In genomic region chr1:25433389-25434186, GRCh38 we compare ENCODE assay signal across 11 cellular contexts. TPM values are rescaled to one million over a fixed set of nuclear protein-coding genes. Genes with fewer than 3 reads are reported as not detected.
A peak's percentile ranks its signal among the peaks of the same experiment; 100 is the strongest.
DNase-seq lines count a peak whose midpoint lies in the region; ATAC-seq, FAIRE-seq and TF ChIP-seq lines count a peak whose summit lies in the region.
"Had no signal": no experiment of that assay in that cellular context is flagged by ENCODE, and none has a peak within 500 bp of the region (broad histone marks: within the 10 kb centered on the region; RNA-seq: fewer than 3 reads in every experiment).

No MANE protein-coding gene starts in this region.

- no peak for DNase-seq in activated naive CD4-positive, alpha-beta T cell treated with anti-CD3 and anti-CD28 coated beads for 36 hours
- DNase-seq in activated naive CD4-positive, alpha-beta T cell treated with anti-CD3 and anti-CD28 coated beads, Interleukin-2, amount 50 U/mL, for 16 hours = no peak
- DNase-seq in K562 (ENCODE audit: extremely low read depth in 1 of 4, low spot score in 3 of 4) = no peak
- no peak for DNase-seq in mesenchymal stem cell
- DNase-seq in thoracic aorta (ENCODE audit: low spot score) = no peak
- no peak for DNase-seq in stimulated activated CD4-positive, alpha-beta T cell treated with anti-CD3 and anti-CD28 coated beads, Interleukin-15, amount 100 ng/mL, for 24 hours
- DNase-seq: NCI-H526; stimulated activated CD8-positive, alpha-beta memory T cell treated with anti-CD3 and anti-CD28 coated beads, Interleukin-4, amount 100 ng/mL, for 48 hours had no signal

- 0 out of 2 replicates have a peak, but pooled peaks cover 5% of the 10 kb centered on the region for H4K20me1 ChIP-seq in K562 (replicated peaks; ENCODE audit: control insufficient read depth, insufficient read depth, low read length)

- no peak overlapping the region for H2BK5ac ChIP-seq in mesenchymal stem cell (ENCODE audit: low read depth, low read length, poor library complexity, severe bottlenecking)

- H3K36me3 ChIP-seq in K562 (ENCODE audit: control insufficient read depth, insufficient read depth, low read length) = peaks cover 34% of the 10 kb centered on the region
- H3K36me3 ChIP-seq in mesenchymal stem cell (ENCODE audit: control insufficient read depth in 1 of 2, insufficient read depth in 2 of 2, low read depth in 1 of 2, low read length in 2 of 2) = no peaks in the 10 kb centered on the region
- no peaks in the 10 kb centered on the region for H3K36me3 ChIP-seq in thoracic aorta

- H2AFZ ChIP-seq in K562 (ENCODE audit: low read depth, low read length) = no peak overlapping the region
- no peak overlapping the region for H2AFZ ChIP-seq in mesenchymal stem cell (ENCODE audit: low read depth, low read length)

- H3K27ac Mint-ChIP-seq in activated naive CD4-positive, alpha-beta T cell treated with anti-CD3 and anti-CD28 coated beads for 36 hours = peak overlapping the region; percentile 57

- H3K4me3 ChIP-seq in K562 (peak overlapping the region; percentile 78; the same call in 1 of the 2 replicates), mesenchymal stem cell (ENCODE audit: insufficient read depth in 1 of 2, low read depth in 1 of 2, low read length in 2 of 2) (peak overlapping the region in 1 of 2 experiments; percentile 89), thoracic aorta (peak overlapping the region; percentile 1)

- TF ChIP-seq POLR2A in K562 (conservative IDR thresholded peaks at IDR 0.05) = no peak

- H2AK5ac ChIP-seq in mesenchymal stem cell (ENCODE audit: low read length, severe bottlenecking) = no peak overlapping the region

- no peak overlapping the region for H2BK15ac ChIP-seq in mesenchymal stem cell (ENCODE audit: low read depth, poor library complexity, severe bottlenecking)

- TF ChIP-seq CTCF in K562 (IDR thresholded peaks at IDR 0.05 in 2 of 3, conservative IDR thresholded peaks at IDR 0.05 in 1 of 3; ENCODE audit: insufficient read depth in 2 of 3, low read depth in 1 of 3, low read length in 3 of 3) = no peak
- TF ChIP-seq CTCF in thoracic aorta (IDR thresholded peaks at IDR 0.05) = no peak

- in situ Hi-C loops in K562 (cut with MboI) = no loop called here

- no peaks in the 10 kb centered on the region for H3K9me3 ChIP-seq in K562 (replicated peaks; ENCODE audit: control insufficient read depth, insufficient read depth, low read depth, low read length)
- H3K9me3 ChIP-seq in mesenchymal stem cell (ENCODE audit: control insufficient read depth, low read length) = no peaks in the 10 kb centered on the region
- H3K9me3 ChIP-seq in thoracic aorta = no peaks in the 10 kb centered on the region

- H2BK12ac ChIP-seq in mesenchymal stem cell (ENCODE audit: low read length in 2 of 2) = no peak overlapping the region

- H3K9ac ChIP-seq in K562 (ENCODE audit: insufficient read depth in 1 of 2, low read depth in 2 of 2, low read length in 2 of 2) (peak overlapping the region; percentile 77 to 82; a peak in 2 of 4 replicates), mesenchymal stem cell (ENCODE audit: low read length) (peak overlapping the region; percentile 84)

- ATAC-seq in K562 = no peak
- no peak for ATAC-seq in thoracic aorta (ENCODE audit: insufficient number of reproducible peaks, low FRiP score, low read depth)
- ATAC-seq in GM18907 (IDR thresholded peaks at IDR 0.05; ENCODE audit: unreplicated experiment) = no peak
- ATAC-seq in GM21515 (IDR thresholded peaks at IDR 0.05; ENCODE audit: unreplicated experiment) = no peak

- no peak for TF ChIP-seq EP300 in K562 (IDR thresholded peaks at IDR 0.05; ENCODE audit: low read length)

- H3K27ac ChIP-seq in K562 (ENCODE audit: extremely low read depth, low read depth, low read length) = peak overlapping the region; percentile 30; the same call in 2 of the 3 replicates
- no peak overlapping the region for H3K27ac ChIP-seq in mesenchymal stem cell (ENCODE audit: low read length, poor library complexity, severe bottlenecking)
- peak overlapping the region in 1 of 2 donors; percentile 33 for H3K27ac ChIP-seq in thoracic aorta

- H3K36me3 Mint-ChIP-seq in activated naive CD4-positive, alpha-beta T cell treated with anti-CD3 and anti-CD28 coated beads for 36 hours (ENCODE audit: low read depth) = no peaks in the 10 kb centered on the region

- peak; percentile 26 for FAIRE-seq in K562 (lab: Jason Lieb, UNC)
- FAIRE-seq: HTR-8/SVneo had no signal

- H3K27me3 ChIP-seq in K562 (ENCODE audit: control insufficient read depth in 2 of 2, insufficient read depth in 2 of 2, low read length in 2 of 2) (no peaks in the 10 kb centered on the region), mesenchymal stem cell (ENCODE audit: control insufficient read depth in 1 of 2, insufficient read depth in 1 of 2, low read length in 2 of 2) (no peaks in the 10 kb centered on the region), thoracic aorta (replicated peaks; ENCODE audit: insufficient read depth) (no peaks in the 10 kb centered on the region)

- no peak overlapping the region for H2BK120ac ChIP-seq in mesenchymal stem cell (ENCODE audit: low read depth, low read length)

- TF ChIP-seq RAD21 in K562 (CRISPR knock-in tag; conservative IDR thresholded peaks at IDR 0.05 in 1 of 2, IDR thresholded peaks at IDR 0.05 in 1 of 2) = no peak

- H3K79me1 ChIP-seq in mesenchymal stem cell (replicated peaks; ENCODE audit: low read length, poor library complexity, severe bottlenecking) = peaks cover 13% of the 10 kb centered on the region

- H3K9me3 Mint-ChIP-seq in activated naive CD4-positive, alpha-beta T cell treated with anti-CD3 and anti-CD28 coated beads for 36 hours = no peaks in the 10 kb centered on the region

- POLR2A ChIA-PET in K562 (lab: Yijun Ruan, JAX) = interaction anchor here (1.1 to 3.1 kb wide), 4 partner anchors 8 to 17 kb away, joined by 4 to 15 read pairs (median 9); no protein-coding TSS in a partner anchor

- 30% methylated on average over 4 of the region's 4 CpGs for WGBS in K562 (ENCODE audit: insufficient coverage, low coverage, missing lambda C conversion rate)
- 86% methylated on average over 3 of the region's 4 CpGs for WGBS in mesenchymal stem cell

- peaks cover 56% of the 10 kb centered on the region for H3K4me1 Mint-ChIP-seq in activated naive CD4-positive, alpha-beta T cell treated with anti-CD3 and anti-CD28 coated beads for 36 hours (ENCODE audit: low read depth)

- no peak overlapping the region for H3K23ac ChIP-seq in mesenchymal stem cell (ENCODE audit: low read length in 2 of 2)

- H3K4me2 ChIP-seq in K562 (ENCODE audit: insufficient read depth, low read length) (peak overlapping the region; percentile 57), mesenchymal stem cell (ENCODE audit: low read length, poor library complexity, severe bottlenecking) (no peak overlapping the region)

- intact Hi-C loops in activated naive CD4-positive, alpha-beta T cell treated with anti-CD3 and anti-CD28 coated beads for 36 hours (cut with micrococcal nuclease) = loop anchor here (5.0 kb wide), 1 partner anchor 389 kb away; no protein-coding TSS in a partner anchor
- intact Hi-C loops in K562 (cut with micrococcal nuclease) = loop anchor here (5.0 to 10.0 kb wide), 2 partner anchors 34 to 149 kb away; no protein-coding TSS in a partner anchor

- no peak overlapping the region for H3K4ac ChIP-seq in mesenchymal stem cell (ENCODE audit: low read depth in 1 of 2, low read length in 2 of 2)

- no peaks in the 10 kb centered on the region for H3K27me3 Mint-ChIP-seq in activated naive CD4-positive, alpha-beta T cell treated with anti-CD3 and anti-CD28 coated beads for 36 hours (ENCODE audit: low read depth)

- H3K79me2 ChIP-seq in K562 (ENCODE audit: control insufficient read depth, insufficient read depth, low read length) = peaks cover 90% of the 10 kb centered on the region

- H3K9me1 ChIP-seq in K562 (ENCODE audit: control insufficient read depth, insufficient read depth, low read length) = no peaks in the 10 kb centered on the region

- H3K14ac ChIP-seq in mesenchymal stem cell (ENCODE audit: low read length in 2 of 2) = no peak overlapping the region

- H3K4me1 ChIP-seq in K562 (replicated peaks in 1 of 2; ENCODE audit: control insufficient read depth in 2 of 2, insufficient read depth in 2 of 2, low read length in 2 of 2) (peaks cover 14 to 46% of the 10 kb centered on the region in 2 experiments), mesenchymal stem cell (ENCODE audit: control insufficient read depth, insufficient read depth, low read depth, low read length) (peaks cover 4% of the 10 kb centered on the region), thoracic aorta (ENCODE audit: control insufficient read depth in 1 of 2, low read depth in 2 of 2) (peaks cover 26 to 55% of the 10 kb centered on the region in 2 donors)

- no peak overlapping the region for H4K8ac ChIP-seq in mesenchymal stem cell (ENCODE audit: low read length)

- no peak overlapping the region for H4K91ac ChIP-seq in mesenchymal stem cell (ENCODE audit: low read length)

- no peak overlapping the region for H3K4me3 Mint-ChIP-seq in activated naive CD4-positive, alpha-beta T cell treated with anti-CD3 and anti-CD28 coated beads for 36 hours

- H3K18ac ChIP-seq in mesenchymal stem cell (ENCODE audit: low read depth in 1 of 2, low read length in 2 of 2) = no peak overlapping the region

- CTCF ChIA-PET in activated naive CD4-positive, alpha-beta T cell treated with anti-CD3 and anti-CD28 coated beads for 36 hours (lab: Charles Lee) = interaction anchor here (0.6 to 1.1 kb wide), 3 partner anchors 21 to 70 kb away, joined by 3 to 4 read pairs (median 3); no protein-coding TSS in a partner anchor
- CTCF ChIA-PET in K562 (lab: Yijun Ruan, JAX; ENCODE audit: low intra/inter-chr PET ratio) = no interaction called here

- no TSS peak for BruUV-seq in K562 (replicated peaks; lab: Mats Ljungman, UMichigan)

RNA-seq across cellular contexts. Expression of gene MACO1, which starts 2.9 kb away (rescaled TPM):
- 1 to 10 TPM; 8.4 to 8.6 TPM for total RNA-seq in activated naive CD4-positive, alpha-beta T cell treated with anti-CD3 and anti-CD28 coated beads for 36 hours
- 18.4 and 45.3 TPM in 2 replicates for total RNA-seq in K562 (2011; cell fraction: chromatin; rRNA removed; ENCODE audit: low replicate concordance)
- total RNA-seq in K562 (2011; cell fraction: nucleolus; rRNA removed) = 18.0 and 21.1 TPM in 2 replicates
- total RNA-seq in K562 (2011; cell fraction: nucleoplasm; rRNA removed) = 26.7 and 32.7 TPM in 2 replicates
- total RNA-seq in K562 (2014; rRNA removed) = 20.0 and 21.7 TPM in 2 replicates
- 25.2 and 32.1 TPM in 2 replicates for total RNA-seq in K562 (2014; rRNA removed; fragmentation: Illumina TruSeq; extraction: Trizol)
- 22.6 and 25.1 TPM in 2 replicates for total RNA-seq in K562 (2015; rRNA removed; fragmentation: Illumina TruSeq; extraction: Trizol)
- 21.8 and 26.2 TPM in 2 replicates for total RNA-seq in K562 (2021)
- polyA plus RNA-seq in K562 (2011; rRNA removed) = 16.2 and 16.5 TPM in 2 replicates
- 5.5 and 9.0 TPM in 2 replicates for polyA plus RNA-seq in K562 (2011; cell fraction: cytosol; rRNA removed)
- 13.6 and 15.9 TPM in 2 replicates for polyA plus RNA-seq in K562 (2011; cell fraction: nucleus; rRNA removed)
- 17.2 and 17.8 TPM in 2 replicates for polyA plus RNA-seq in K562 (2012)
- polyA plus RNA-seq in K562 (2014; fragmentation: Illumina TruSeq; extraction: Trizol) = 22.5 and 28.4 TPM in 2 replicates
- 1 to 10 TPM; 4.6 to 5.1 TPM for polyA plus RNA-seq in K562 (2014; fragmentation: Nextera tagmentation; extraction: Ambion mirVana)
- 15.4 and 18.9 TPM in 2 replicates for polyA plus RNA-seq in K562 (2014; rRNA removed)
- polyA minus RNA-seq in K562 (2011; rRNA and poly(A)+ RNA removed) = 16.1 and 20.4 TPM in 2 replicates
- polyA minus RNA-seq in K562 (2011; cell fraction: cytosol; rRNA and poly(A)+ RNA removed) = 8.4 and 9.4 TPM in 2 replicates
- 5.3 and 10.9 TPM in 2 replicates for polyA minus RNA-seq in K562 (2011; cell fraction: nucleus; rRNA and poly(A)+ RNA removed)
- 24.4 TPM for polyA plus RNA-seq in mesenchymal stem cell (2013, experiment 1 of 2)
- 23.0 TPM for polyA plus RNA-seq in mesenchymal stem cell (2013, experiment 2 of 2)
- total RNA-seq in thoracic aorta = 10 to 100 TPM; 15.2 to 18.8 TPM

RNA-seq across cellular contexts. Expression of gene RHCE, which starts 13.0 kb away (rescaled TPM):
- under 1 TPM; 0.33 to 0.54 TPM for total RNA-seq in activated naive CD4-positive, alpha-beta T cell treated with anti-CD3 and anti-CD28 coated beads for 36 hours
- 32.9 and 40.0 TPM in 2 replicates for total RNA-seq in K562 (2011; cell fraction: chromatin; rRNA removed; ENCODE audit: low replicate concordance)
- 54.9 and 67.4 TPM in 2 replicates for total RNA-seq in K562 (2011; cell fraction: nucleolus; rRNA removed)
- total RNA-seq in K562 (2011; cell fraction: nucleoplasm; rRNA removed) = 44.0 and 54.3 TPM in 2 replicates
- 7.5 and 12.3 TPM in 2 replicates for total RNA-seq in K562 (2014; rRNA removed)
- 12.7 and 14.8 TPM in 2 replicates for total RNA-seq in K562 (2014; rRNA removed; fragmentation: Illumina TruSeq; extraction: Trizol)
- total RNA-seq in K562 (2015; rRNA removed; fragmentation: Illumina TruSeq; extraction: Trizol) = 5.3 and 5.4 TPM in 2 replicates
- 11.2 and 12.6 TPM in 2 replicates for total RNA-seq in K562 (2021)
- 13.6 and 25.9 TPM in 2 replicates for polyA plus RNA-seq in K562 (2011; rRNA removed)
- 20.6 and 28.6 TPM in 2 replicates for polyA plus RNA-seq in K562 (2011; cell fraction: cytosol; rRNA removed)
- 11.9 and 17.8 TPM in 2 replicates for polyA plus RNA-seq in K562 (2011; cell fraction: nucleus; rRNA removed)
- 17.0 and 20.5 TPM in 2 replicates for polyA plus RNA-seq in K562 (2012)
- 10.9 and 11.4 TPM in 2 replicates for polyA plus RNA-seq in K562 (2014; fragmentation: Illumina TruSeq; extraction: Trizol)
- 10 to 100 TPM; 28.3 to 31.5 TPM for polyA plus RNA-seq in K562 (2014; fragmentation: Nextera tagmentation; extraction: Ambion mirVana)
- 8.3 and 9.1 TPM in 2 replicates for polyA plus RNA-seq in K562 (2014; rRNA removed)
- polyA minus RNA-seq in K562 (2011; rRNA and poly(A)+ RNA removed) = 22.4 and 24.1 TPM in 2 replicates
- 9.8 and 10.7 TPM in 2 replicates for polyA minus RNA-seq in K562 (2011; cell fraction: cytosol; rRNA and poly(A)+ RNA removed)
- 5.8 and 9.8 TPM in 2 replicates for polyA minus RNA-seq in K562 (2011; cell fraction: nucleus; rRNA and poly(A)+ RNA removed)
- polyA plus RNA-seq in mesenchymal stem cell (2013, experiment 1 of 2) = 0.30 TPM
- polyA plus RNA-seq in mesenchymal stem cell (2013, experiment 2 of 2) = 0.47 TPM
- not detected for total RNA-seq in thoracic aorta

Comparison
In these comparisons a context has a peak if more than half of its experiments do, and no peak if none do; other contexts are left out.
1. RNA of gene RHCE, which starts 13.0 kb away (total RNA-seq): 5.3 to 67.4 TPM in K562; 0.33 to 0.54 TPM in activated naive CD4-positive, alpha-beta T cell treated with anti-CD3 and anti-CD28 coated beads for 36 hours and not detected in thoracic aorta; every median in the first group is over 4 times any median in the second.